ENCODE assay signal across 29 cellular contexts in genomic region chr14:32698831-32699230, GRCh38.
DNase-seq lines count a peak whose midpoint lies in the region; TF ChIP-seq lines count a peak whose summit lies in the region.
"Had no signal": no experiment of that assay in that cellular context is flagged by ENCODE, and none has a peak within 500 bp of the region (broad histone marks: within the 10 kb centered on the region; RNA-seq: fewer than 3 reads in every experiment).

No MANE protein-coding gene starts in this region.

- no TSS peak for BruUV-seq in MCF 10A (replicated peaks; lab: Mats Ljungman, UMichigan)

- H3K9me3 ChIP-seq in breast epithelium: no peaks in the 10 kb centered on the region
- H3K9me3 ChIP-seq in ascending aorta: no peaks in the 10 kb centered on the region
- no peaks in the 10 kb centered on the region for H3K9me3 ChIP-seq in smooth muscle cell (replicated peaks; ENCODE audit: low read depth)
- H3K9me3 ChIP-seq: left lung, testis had no signal

- intact Hi-C loops in MCF 10A (cut with micrococcal nuclease) (no loop called here), breast epithelium (cut with DNase I; ENCODE audit: low total_unique reads) (no loop called here), ascending aorta (cut with DNase I) (no loop called here), posterior vena cava (cut with DNase I) (no loop called here)
- intact Hi-C loops in activated CD4-positive, alpha-beta T cell treated with anti-CD3 and anti-CD28 coated beads, Interleukin-2, amount 10 ng/mL, durations not matched to agents 24 days and 14 days (cut with micrococcal nuclease): no loop called here

- H3K79me2 ChIP-seq in smooth muscle cell (ENCODE audit: low read depth): no peaks in the 10 kb centered on the region
- H3K79me2 ChIP-seq: parathyroid adenoma had no signal

- no peaks in the 10 kb centered on the region for H3K9me3 Mint-ChIP-seq in MCF 10A (ENCODE audit: unreplicated experiment)
- H3K9me3 Mint-ChIP-seq in activated CD4-positive, alpha-beta T cell treated with anti-CD3 and anti-CD28 coated beads, Interleukin-2, amount 10 ng/mL, durations not matched to agents 24 days and 14 days: no peaks in the 10 kb centered on the region
- H3K9me3 Mint-ChIP-seq: activated CD4-positive, alpha-beta T cell treated with anti-CD3 and anti-CD28 coated beads, Interleukin-2, amount 10 ng/mL, durations not matched to agents 7 days and 5 days; activated naive CD8-positive, alpha-beta T cell treated with anti-CD3 and anti-CD28 coated beads, Interleukin-2, amount 10 ng/mL, durations not matched to agents 7 days and 5 days; activated T-cell treated with anti-CD3 and anti-CD28 coated beads, Interleukin-2, amount 50 U/mL, for 24 hours; neural progenitor cell; stimulated activated naive CD8-positive, alpha-beta T cell treated with anti-CD3 and anti-CD28 coated beads, Interleukin-15, Interleukin-2, amounts not matched to agents 100 ng/mL and 50 ng/mL, for 24 hours had no signal

- no peak overlapping the region for H3K4me3 Mint-ChIP-seq in MCF 10A (ENCODE audit: unreplicated experiment)
- H3K4me3 Mint-ChIP-seq in activated CD4-positive, alpha-beta T cell treated with anti-CD3 and anti-CD28 coated beads, Interleukin-2, amount 10 ng/mL, durations not matched to agents 24 days and 14 days: no peak overlapping the region
- H3K4me3 Mint-ChIP-seq: activated CD4-positive, alpha-beta T cell treated with anti-CD3 and anti-CD28 coated beads, Interleukin-2, amount 10 ng/mL, durations not matched to agents 7 days and 5 days; activated naive CD8-positive, alpha-beta T cell treated with anti-CD3 and anti-CD28 coated beads, Interleukin-2, amount 10 ng/mL, durations not matched to agents 7 days and 5 days; activated T-cell treated with anti-CD3 and anti-CD28 coated beads, Interleukin-2, amount 50 U/mL, for 24 hours; CD14-positive monocyte; neural progenitor cell; stimulated activated naive CD8-positive, alpha-beta T cell treated with anti-CD3 and anti-CD28 coated beads, Interleukin-15, Interleukin-2, amounts not matched to agents 100 ng/mL and 50 ng/mL, for 24 hours had no signal

- DNase-seq in MCF 10A (ENCODE audit: unreplicated experiment) (peak; percentile 46), breast epithelium (ENCODE audit: low spot score in 2 of 2) (no peak), ascending aorta (ENCODE audit: low spot score in 2 of 2) (no peak), fibroblast of villous mesenchyme (ENCODE audit: low read depth) (peak; percentile 18), smooth muscle cell (lab: John Stamatoyannopoulos, UW; ENCODE audit: unreplicated experiment) (no peak), NAMALWA (ENCODE audit: low spot score) (no peak), posterior vena cava (ENCODE audit: low spot score) (no peak)
- no peak for DNase-seq in activated CD4-positive, alpha-beta T cell treated with anti-CD3 and anti-CD28 coated beads, Interleukin-2, amount 10 ng/mL, durations not matched to agents 24 days and 14 days
- DNase-seq: activated CD4-positive, alpha-beta T cell treated with anti-CD3 and anti-CD28 coated beads, Interleukin-2, amount 10 ng/mL, durations not matched to agents 7 days and 5 days; activated gamma-delta T cell treated with Interleukin-2 at 50 U/mL for 16 hours; activated naive CD8-positive, alpha-beta T cell treated with anti-CD3 and anti-CD28 coated beads, Interleukin-2, amount 10 ng/mL, durations not matched to agents 7 days and 5 days; activated T-cell treated with anti-CD3 and anti-CD28 coated beads, Interleukin-2, amount 50 U/mL, for 24 hours; DMS79 treated with DMSO at 0.1 percent for 48 hours; glutamatergic neuron; GOT3; Karpas-422; left lung; NCI-H146; NCI-H2107; NCI-H774; right cardiac atrium; stimulated activated CD8-positive, alpha-beta memory T cell treated with anti-CD3 and anti-CD28 coated beads, Interleukin-4, amount 100 ng/mL, for 48 hours; T1000; testis had no signal

- WGBS in smooth muscle cell (ENCODE audit: low lambda C conversion rate): 71% methylated on average over 2 of the region's 2 CpGs

- peak overlapping the region; percentile 39 for H3K27ac Mint-ChIP-seq in MCF 10A (ENCODE audit: low read depth, unreplicated experiment)
- H3K27ac Mint-ChIP-seq in activated CD4-positive, alpha-beta T cell treated with anti-CD3 and anti-CD28 coated beads, Interleukin-2, amount 10 ng/mL, durations not matched to agents 24 days and 14 days: no peak overlapping the region
- H3K27ac Mint-ChIP-seq: activated CD4-positive, alpha-beta T cell treated with anti-CD3 and anti-CD28 coated beads, Interleukin-2, amount 10 ng/mL, durations not matched to agents 7 days and 5 days; activated naive CD8-positive, alpha-beta T cell treated with anti-CD3 and anti-CD28 coated beads, Interleukin-2, amount 10 ng/mL, durations not matched to agents 7 days and 5 days; activated T-cell treated with anti-CD3 and anti-CD28 coated beads, Interleukin-2, amount 50 U/mL, for 24 hours; CD14-positive monocyte; neural progenitor cell; stimulated activated naive CD8-positive, alpha-beta T cell treated with anti-CD3 and anti-CD28 coated beads, Interleukin-15, Interleukin-2, amounts not matched to agents 100 ng/mL and 50 ng/mL, for 24 hours had no signal

- peak overlapping the region; percentile 53 for H3K4me2 ChIP-seq in smooth muscle cell
- H3K4me2 ChIP-seq: neural progenitor cell had no signal

- no peaks in the 10 kb centered on the region for H3K36me3 Mint-ChIP-seq in MCF 10A (ENCODE audit: insufficient read depth, unreplicated experiment)
- H3K36me3 Mint-ChIP-seq in activated CD4-positive, alpha-beta T cell treated with anti-CD3 and anti-CD28 coated beads, Interleukin-2, amount 10 ng/mL, durations not matched to agents 24 days and 14 days (ENCODE audit: low read depth): no peaks in the 10 kb centered on the region
- H3K36me3 Mint-ChIP-seq: activated naive CD8-positive, alpha-beta T cell treated with anti-CD3 and anti-CD28 coated beads, Interleukin-2, amount 10 ng/mL, durations not matched to agents 7 days and 5 days; CD14-positive monocyte; neural progenitor cell had no signal

- peak overlapping the region; percentile 42 for H2AFZ ChIP-seq in smooth muscle cell (ENCODE audit: low read depth)
- H2AFZ ChIP-seq: neural progenitor cell, parathyroid adenoma had no signal

- no peak for TF ChIP-seq POLR2A in breast epithelium (IDR thresholded peaks at IDR 0.05)

- H3K27ac ChIP-seq in breast epithelium (no peak overlapping the region), ascending aorta (peak overlapping the region; percentile 57 to 88), smooth muscle cell (ENCODE audit: low read depth) (peak overlapping the region; percentile 80)
- H3K27ac ChIP-seq: 22Rv1, left lung, neural progenitor cell, parathyroid adenoma, testis had no signal

- H3K27me3 Mint-ChIP-seq in MCF 10A (ENCODE audit: insufficient read depth, unreplicated experiment): no peaks in the 10 kb centered on the region
- no peaks in the 10 kb centered on the region for H3K27me3 Mint-ChIP-seq in activated CD4-positive, alpha-beta T cell treated with anti-CD3 and anti-CD28 coated beads, Interleukin-2, amount 10 ng/mL, durations not matched to agents 24 days and 14 days
- H3K27me3 Mint-ChIP-seq: activated CD4-positive, alpha-beta T cell treated with anti-CD3 and anti-CD28 coated beads, Interleukin-2, amount 10 ng/mL, durations not matched to agents 7 days and 5 days; activated naive CD8-positive, alpha-beta T cell treated with anti-CD3 and anti-CD28 coated beads, Interleukin-2, amount 10 ng/mL, durations not matched to agents 7 days and 5 days; activated T-cell treated with anti-CD3 and anti-CD28 coated beads, Interleukin-2, amount 50 U/mL, for 24 hours; stimulated activated naive CD8-positive, alpha-beta T cell treated with anti-CD3 and anti-CD28 coated beads, Interleukin-15, Interleukin-2, amounts not matched to agents 100 ng/mL and 50 ng/mL, for 24 hours had no signal

- peaks cover 17% of the 10 kb centered on the region for H3K4me1 Mint-ChIP-seq in MCF 10A (ENCODE audit: insufficient read depth, unreplicated experiment)
- H3K4me1 Mint-ChIP-seq in activated CD4-positive, alpha-beta T cell treated with anti-CD3 and anti-CD28 coated beads, Interleukin-2, amount 10 ng/mL, durations not matched to agents 24 days and 14 days: no peaks in the 10 kb centered on the region
- H3K4me1 Mint-ChIP-seq: activated CD4-positive, alpha-beta T cell treated with anti-CD3 and anti-CD28 coated beads, Interleukin-2, amount 10 ng/mL, durations not matched to agents 7 days and 5 days; CD14-positive monocyte had no signal

- H4K20me1 ChIP-seq in smooth muscle cell (ENCODE audit: low read depth): no peaks in the 10 kb centered on the region

- H3K36me3 ChIP-seq in breast epithelium (no peaks in the 10 kb centered on the region), ascending aorta (no peaks in the 10 kb centered on the region), smooth muscle cell (ENCODE audit: low read depth) (no peaks in the 10 kb centered on the region)
- H3K36me3 ChIP-seq: left lung, neural progenitor cell had no signal

- TF ChIP-seq CTCF in MCF 10A (IDR thresholded peaks at IDR 0.05; ENCODE audit: unreplicated experiment) (no peak), breast epithelium (IDR thresholded peaks at IDR 0.05) (no peak), ascending aorta (IDR thresholded peaks at IDR 0.05) (no peak), fibroblast of villous mesenchyme (IDR thresholded peaks at IDR 0.05; ENCODE audit: insufficient read depth, low read depth, low read length) (no peak), smooth muscle cell (IDR thresholded peaks at IDR 0.05; ENCODE audit: borderline replicate concordance, insufficient read depth, poor library complexity, severe bottlenecking) (no peak)

- no peaks in the 10 kb centered on the region for H3K27me3 ChIP-seq in breast epithelium
- no peaks in the 10 kb centered on the region for H3K27me3 ChIP-seq in ascending aorta
- no peaks in the 10 kb centered on the region for H3K27me3 ChIP-seq in smooth muscle cell (ENCODE audit: low read depth)
- H3K27me3 ChIP-seq: left lung, neural progenitor cell, testis had no signal

- H3K4me3 ChIP-seq in breast epithelium (no peak overlapping the region), ascending aorta (no peak overlapping the region), fibroblast of villous mesenchyme (ENCODE audit: low read depth, low read length) (no peak overlapping the region), smooth muscle cell (no peak overlapping the region)
- H3K4me3 ChIP-seq: left lung, neural progenitor cell, testis had no signal

- POLR2A ChIA-PET in MCF 10A (lab: Yijun Ruan, JAX): no interaction called here

- CTCF ChIA-PET in MCF 10A (lab: Yijun Ruan, JAX): interaction anchor here (0.6 to 1.7 kb wide), 2 partner anchors 13 to 14 kb away, joined by 4 to 8 read pairs; no protein-coding TSS in a partner anchor

- H3K4me1 ChIP-seq in breast epithelium (no peaks in the 10 kb centered on the region), ascending aorta (peaks cover 3 to 41% of the 10 kb centered on the region in 2 donors), smooth muscle cell (ENCODE audit: low read depth) (peaks cover 35% of the 10 kb centered on the region)
- H3K4me1 ChIP-seq: parathyroid adenoma had no signal

- no peaks in the 10 kb centered on the region for H3F3A ChIP-seq in smooth muscle cell (ENCODE audit: low read depth)

- H3K9ac ChIP-seq in smooth muscle cell (ENCODE audit: low read depth): peak overlapping the region; percentile 19
- H3K9ac ChIP-seq: neural progenitor cell, parathyroid adenoma had no signal

Comparison
In these comparisons a context has a peak if more than half of its experiments do, and no peak if none do; other contexts are left out.
1. DNase-seq: peak in MCF 10A (single experiment) and fibroblast of villous mesenchyme (single experiment); none in breast epithelium (0 of 2), ascending aorta (0 of 2), smooth muscle cell (single experiment), NAMALWA (single experiment), activated CD4-positive, alpha-beta T cell treated with anti-CD3 and anti-CD28 coated beads, Interleukin-2, amount 10 ng/mL, durations not matched to agents 24 days and 14 days (single experiment) and posterior vena cava (single experiment).
2. H3K27ac ChIP-seq: peak in ascending aorta (2 of 2) and smooth muscle cell (single experiment); none in breast epithelium (0 of 2).